In the genomic region with DNA sequence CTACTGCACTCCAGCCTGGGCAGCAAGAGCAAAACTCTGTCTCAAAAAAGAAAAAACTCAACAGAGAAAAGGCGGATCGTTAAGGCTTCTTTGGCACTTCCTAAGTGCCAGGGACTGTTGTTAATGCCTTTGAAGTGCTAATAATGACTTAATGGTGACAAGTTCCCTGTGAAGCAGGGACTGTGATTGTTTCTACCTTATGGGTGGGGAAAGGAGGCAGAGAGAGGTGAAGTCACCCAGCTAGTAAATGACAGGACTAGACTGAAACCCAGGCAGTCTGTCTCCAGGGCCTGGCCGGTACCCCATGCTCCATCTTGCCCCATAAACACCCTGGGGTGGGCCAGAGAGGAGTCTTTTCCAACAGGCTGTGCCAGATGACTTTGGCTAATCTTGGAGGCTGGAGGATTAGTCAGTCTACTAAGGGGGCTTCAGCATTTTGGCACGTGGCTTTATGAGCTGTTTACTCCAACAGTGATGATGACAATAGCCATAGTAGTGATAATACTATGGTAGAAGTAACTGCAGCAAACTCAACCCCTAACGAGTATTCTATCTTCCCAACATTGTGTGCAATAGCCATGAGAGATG, we compare ENCODE assay signal across 1 cellular context.
TF ChIP-seq lines count a peak whose summit lies in the region.

No MANE protein-coding gene starts in this region.

TF ChIP-seq in HepG2, 621 proteins besides CTCF, POLR2A, EP300 and RAD21:
- TF ChIP-seq IRF1 (CRISPR knock-in tag; IDR thresholded peaks at IDR 0.05; ENCODE audit: low read depth) (no peak), ZSCAN25 (CRISPR knock-in tag; IDR thresholded peaks at IDR 0.05) (no peak), RCOR2 (CRISPR knock-in tag; IDR thresholded peaks at IDR 0.05) (no peak), GRHL1 (CRISPR knock-in tag; conservative IDR thresholded peaks at IDR 0.05) (no peak), HIVEP1 (CRISPR knock-in tag; IDR thresholded peaks at IDR 0.05) (no peak), ZNF543 (CRISPR knock-in tag; IDR thresholded peaks at IDR 0.05) (no peak), DPF2 (CRISPR knock-in tag; IDR thresholded peaks at IDR 0.05; ENCODE audit: borderline replicate concordance, low read depth) (no peak), ARHGAP35 (CRISPR knock-in tag; IDR thresholded peaks at IDR 0.05; ENCODE audit: borderline replicate concordance) (no peak), ZNF629 (CRISPR knock-in tag; conservative IDR thresholded peaks at IDR 0.05) (no peak), IRF9 (CRISPR knock-in tag; IDR thresholded peaks at IDR 0.05; ENCODE audit: borderline replicate concordance) (no peak), RERE (CRISPR knock-in tag; IDR thresholded peaks at IDR 0.05; ENCODE audit: low read depth) (no peak), CHD2 (IDR thresholded peaks at IDR 0.05; ENCODE audit: low read depth, low read length) (no peak)
- TF ChIP-seq, protein P1, sequence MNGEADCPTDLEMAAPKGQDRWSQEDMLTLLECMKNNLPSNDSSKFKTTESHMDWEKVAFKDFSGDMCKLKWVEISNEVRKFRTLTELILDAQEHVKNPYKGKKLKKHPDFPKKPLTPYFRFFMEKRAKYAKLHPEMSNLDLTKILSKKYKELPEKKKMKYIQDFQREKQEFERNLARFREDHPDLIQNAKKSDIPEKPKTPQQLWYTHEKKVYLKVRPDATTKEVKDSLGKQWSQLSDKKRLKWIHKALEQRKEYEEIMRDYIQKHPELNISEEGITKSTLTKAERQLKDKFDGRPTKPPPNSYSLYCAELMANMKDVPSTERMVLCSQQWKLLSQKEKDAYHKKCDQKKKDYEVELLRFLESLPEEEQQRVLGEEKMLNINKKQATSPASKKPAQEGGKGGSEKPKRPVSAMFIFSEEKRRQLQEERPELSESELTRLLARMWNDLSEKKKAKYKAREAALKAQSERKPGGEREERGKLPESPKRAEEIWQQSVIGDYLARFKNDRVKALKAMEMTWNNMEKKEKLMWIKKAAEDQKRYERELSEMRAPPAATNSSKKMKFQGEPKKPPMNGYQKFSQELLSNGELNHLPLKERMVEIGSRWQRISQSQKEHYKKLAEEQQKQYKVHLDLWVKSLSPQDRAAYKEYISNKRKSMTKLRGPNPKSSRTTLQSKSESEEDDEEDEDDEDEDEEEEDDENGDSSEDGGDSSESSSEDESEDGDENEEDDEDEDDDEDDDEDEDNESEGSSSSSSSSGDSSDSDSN (CRISPR knock-in tag; IDR thresholded peaks at IDR 0.05), result no peak
